ENCODE assay signal across 8 cellular contexts in genomic region chr12:72017054-72017651, GRCh38.
DNase-seq lines count a peak whose midpoint lies in the region; ATAC-seq and TF ChIP-seq lines count a peak whose summit lies in the region.

No MANE protein-coding gene starts in this region.

- no peaks in the 10 kb centered on the region for H3K9me3 ChIP-seq in OCI-LY1 (ENCODE audit: low read length)

- H3K27me3 ChIP-seq in OCI-LY1 (ENCODE audit: insufficient read depth, low read length), result no peaks in the 10 kb centered on the region

- TF ChIP-seq CTCF in OCI-LY1 (IDR thresholded peaks at IDR 0.05; ENCODE audit: low read length) (peak; percentile 71), natural killer cell (IDR thresholded peaks at IDR 0.05) (peak; percentile 69)

- no peaks in the 10 kb centered on the region for H3K4me1 Mint-ChIP-seq in natural killer cell

- no peaks in the 10 kb centered on the region for H3K36me3 ChIP-seq in OCI-LY1 (ENCODE audit: insufficient read depth, low read length)

- H3K4me3 Mint-ChIP-seq in natural killer cell, result no peak overlapping the region

- no peak for TF ChIP-seq EP300 in Ishikawa (IDR thresholded peaks at IDR 0.05; ENCODE audit: borderline replicate concordance)

- no peak for TF ChIP-seq POLR2A in erythroblast (IDR thresholded peaks at IDR 0.05; ENCODE audit: low read length)

- no peak overlapping the region for H3K4me3 ChIP-seq in OCI-LY1 (ENCODE audit: low read depth, low read length, poor library complexity, severe bottlenecking)

- H2AFZ ChIP-seq in OCI-LY1 (ENCODE audit: low read length), result no peak overlapping the region

- ATAC-seq in GM21723 (IDR thresholded peaks at IDR 0.05; ENCODE audit: unreplicated experiment) (peak; percentile 98), natural killer cell (peak; percentile 72 to 94 (median 86))

- H3F3A ChIP-seq in OCI-LY1 (ENCODE audit: insufficient read depth, low read length), result no peaks in the 10 kb centered on the region

- intact Hi-C loops in natural killer cell (cut with micrococcal nuclease), result no loop called here

- H3K27ac Mint-ChIP-seq in natural killer cell, result no peak overlapping the region

- H3K27me3 Mint-ChIP-seq in natural killer cell (ENCODE audit: low read depth in 2 of 2), result peaks cover 15 to 16% of the 10 kb centered on the region in 2 donors

- H3K9ac ChIP-seq in OCI-LY1 (ENCODE audit: low read length), result no peak overlapping the region

- no peaks in the 10 kb centered on the region for H4K20me1 ChIP-seq in OCI-LY1 (ENCODE audit: insufficient read depth, low read length)

- no peaks in the 10 kb centered on the region for H3K4me1 ChIP-seq in OCI-LY1 (ENCODE audit: insufficient read depth, low read length, severe bottlenecking)

- no peaks in the 10 kb centered on the region for H3K79me2 ChIP-seq in OCI-LY1 (ENCODE audit: insufficient read depth, low read length)

- H3K36me3 Mint-ChIP-seq in natural killer cell, result no peaks in the 10 kb centered on the region

- H3K9me3 Mint-ChIP-seq in natural killer cell, result no peaks in the 10 kb centered on the region

- peak; percentile 99 for TF ChIP-seq RAD21 in Ishikawa (IDR thresholded peaks at IDR 0.05; ENCODE audit: low read depth)

- DNase-seq in Daoy (ENCODE audit: low read depth) (peak; percentile 70), erythroblast (lab: John Stamatoyannopoulos, UW) (peak; percentile 64 to 79), natural killer cell (peak; percentile 26), stromal cell of bone marrow (ENCODE audit: low read depth) (peak; percentile 43)
- peak; percentile 79 for DNase-seq in activated CD8-positive, alpha-beta memory T cell treated with anti-CD3 and anti-CD28 coated beads, Interleukin-2, amount 50 U/mL, for 48 hours

- no peak overlapping the region for H3K27ac ChIP-seq in OCI-LY1 (ENCODE audit: low read depth, low read length, poor library complexity, severe bottlenecking)

- no peak overlapping the region for H3K4me2 ChIP-seq in OCI-LY1 (ENCODE audit: low read length)

- no peaks in the 10 kb centered on the region for H3K9me2 ChIP-seq in OCI-LY1 (ENCODE audit: low read depth, low read length)

TF ChIP-seq in Ishikawa, 13 proteins besides CTCF, POLR2A, EP300 and RAD21:
- TF ChIP-seq YY1 (IDR thresholded peaks at IDR 0.05; ENCODE audit: low read depth), result no peak
- peak; percentile 51; the same call in 1 of the 2 replicates for TF ChIP-seq MAX (IDR thresholded peaks at IDR 0.05)

Comparison
In these comparisons a context has a peak if more than half of its experiments do, and no peak if none do; other contexts are left out.
1. DNase-seq: peak in every context shown above with its lines; median percentile 79 in activated CD8-positive, alpha-beta memory T cell treated with anti-CD3 and anti-CD28 coated beads, Interleukin-2, amount 50 U/mL, for 48 hours; 72 in erythroblast; 70 in Daoy; 43 in stromal cell of bone marrow; 26 in natural killer cell.